15 cellular contexts compared by ENCODE assay signal in genomic region chr6:72755752-72756151, GRCh38.
DNase-seq lines count a peak whose midpoint lies in the region; ATAC-seq and TF ChIP-seq lines count a peak whose summit lies in the region.
"Had no signal": no experiment of that assay in that cellular context is flagged by ENCODE, and none has a peak within 500 bp of the region (broad histone marks: within the 10 kb centered on the region; RNA-seq: fewer than 3 reads in every experiment).

No MANE protein-coding gene starts in this region.

- H4K5ac ChIP-seq in H9 (ENCODE audit: insufficient read length, low read depth, low read length) = no peak overlapping the region

- H3K56ac ChIP-seq in H9 (ENCODE audit: insufficient read length, low read depth, low read length) = no peak overlapping the region

- no peak overlapping the region for H2BK12ac ChIP-seq in H9 (ENCODE audit: insufficient read length, low read depth, low read length)

- H3K23ac ChIP-seq in H9 (ENCODE audit: insufficient read length, low read depth, low read length) = no peak overlapping the region

- no peak for TF ChIP-seq CTCF in A673 (conservative IDR thresholded peaks at IDR 0.05; ENCODE audit: low read depth, low read length)
- TF ChIP-seq CTCF in H9 (conservative IDR thresholded peaks at IDR 0.05) = no peak
- TF ChIP-seq CTCF in brain microvascular endothelial cell (IDR thresholded peaks at IDR 0.05; ENCODE audit: low read depth, low read length, missing control alignments) = no peak

- no peak overlapping the region for H3K27ac Mint-ChIP-seq in H9
- no peak overlapping the region for H3K27ac Mint-ChIP-seq in activated CD4-positive, alpha-beta T cell treated with anti-CD3 and anti-CD28 coated beads for 36 hours

- no peak overlapping the region for H2BK5ac ChIP-seq in H9 (ENCODE audit: insufficient read length, low read length)

- in situ Hi-C loops in brain microvascular endothelial cell (cut with HindIII; ENCODE audit: low pct_ligation_motif_present, low sequenced_read_pairs) = no loop called here

- no peak overlapping the region for H3K18ac ChIP-seq in H9 (ENCODE audit: insufficient read length, low read depth, low read length)

- H2BK20ac ChIP-seq in H9 (ENCODE audit: low read depth, low read length, poor library complexity, severe bottlenecking) = no peak overlapping the region

- BruUV-seq in A673 (replicated peaks; lab: Mats Ljungman, UMichigan) = no TSS peak

- no peaks in the 10 kb centered on the region for H3K23me2 ChIP-seq in H9 (ENCODE audit: insufficient read length, low read depth, low read length, poor library complexity, severe bottlenecking)

- H2BK120ac ChIP-seq in H9 (ENCODE audit: low read depth, low read length, poor library complexity, severe bottlenecking) = no peak overlapping the region

- H3K27me3 ChIP-seq in A673 (replicated peaks; ENCODE audit: insufficient read depth, low read depth, low read length, poor library complexity) = no peaks in the 10 kb centered on the region
- no peaks in the 10 kb centered on the region for H3K27me3 ChIP-seq in H9 (ENCODE audit: insufficient read depth, low read length)
- H3K27me3 ChIP-seq in brain microvascular endothelial cell (replicated peaks) = no peaks in the 10 kb centered on the region
- H3K27me3 ChIP-seq: BLaER1 treated with 17β-estradiol and CSF1 and Interleukin-3, amounts not matched to agents 10 nM and 100 nM had no signal

- H3K36me3 Mint-ChIP-seq in H9 (ENCODE audit: insufficient read depth in 1 of 3, low read depth in 3 of 3) = 0 out of 7 replicates have a peak, but pooled peaks cover 0 to 2% (median 0%) of the 10 kb centered on the region in 3 experiments
- no peaks in the 10 kb centered on the region for H3K36me3 Mint-ChIP-seq in activated CD4-positive, alpha-beta T cell treated with anti-CD3 and anti-CD28 coated beads for 36 hours (ENCODE audit: low read depth)
- H3K36me3 Mint-ChIP-seq: CD4-positive, CD25-positive, alpha-beta regulatory T cell had no signal

- H3K79me2 ChIP-seq in H9 (ENCODE audit: insufficient read depth, low read length) = no peaks in the 10 kb centered on the region

- CTCF ChIA-PET in A673 (lab: Charles Lee) = no interaction called here
- CTCF ChIA-PET in activated CD4-positive, alpha-beta T cell treated with anti-CD3 and anti-CD28 coated beads for 36 hours (lab: Charles Lee) = interaction anchor here (0.6 kb wide), 1 partner anchor 374 kb away, joined by 3 read pairs; no protein-coding TSS in a partner anchor

- 0 out of 4 replicates have a peak, but pooled peaks cover 0 to 2% of the 10 kb centered on the region in 2 experiments for H3K4me1 Mint-ChIP-seq in H9
- H3K4me1 Mint-ChIP-seq in activated CD4-positive, alpha-beta T cell treated with anti-CD3 and anti-CD28 coated beads for 36 hours = peaks cover 3% of the 10 kb centered on the region

- H3K9me3 ChIP-seq in A673 (ENCODE audit: low read depth, low read length, poor library complexity, severe bottlenecking) = peaks cover 3% of the 10 kb centered on the region
- H3K9me3 ChIP-seq in H9 (ENCODE audit: control insufficient read depth, low read depth, low read length) = no peaks in the 10 kb centered on the region
- H3K9me3 ChIP-seq: HAP-1 had no signal

- 0 out of 5 replicates have a peak, but pooled peaks cover 0 to 2% of the 10 kb centered on the region in 2 experiments for H3K9me3 Mint-ChIP-seq in H9
- H3K9me3 Mint-ChIP-seq in activated CD4-positive, alpha-beta T cell treated with anti-CD3 and anti-CD28 coated beads for 36 hours (ENCODE audit: low read depth) = no peaks in the 10 kb centered on the region

- H3T11ph ChIP-seq in H9 (ENCODE audit: low read length) = no peak overlapping the region

- WGBS in H9 (ENCODE audit: extremely low coverage, insufficient read length, low lambda C conversion rate) = no CpG with 5 or more reads among the region's 2 CpGs

- H3K9ac ChIP-seq in H9 (ENCODE audit: extremely low read depth, insufficient read length, low read length) = no peak overlapping the region
- H3K9ac ChIP-seq: BLaER1 treated with 17β-estradiol and CSF1 and Interleukin-3, amounts not matched to agents 10 nM and 100 nM had no signal

- H2AK5ac ChIP-seq in H9 (ENCODE audit: insufficient read length, low read length) = no peak overlapping the region

- H4K20me1 ChIP-seq in H9 (ENCODE audit: control insufficient read depth, insufficient read depth, insufficient read length) = no peaks in the 10 kb centered on the region

- no peak overlapping the region for H3K4me2 ChIP-seq in H9 (ENCODE audit: insufficient read depth, insufficient read length, low read length)
- H3K4me2 ChIP-seq: BLaER1 treated with 17β-estradiol and CSF1 and Interleukin-3, amounts not matched to agents 10 nM and 100 nM had no signal

- H3K27ac ChIP-seq in A673 (ENCODE audit: low read depth, low read length, poor library complexity, severe bottlenecking) = no peak overlapping the region
- no peak overlapping the region for H3K27ac ChIP-seq in H9 (ENCODE audit: insufficient read length, low read depth, low read length)
- H3K27ac ChIP-seq in brain microvascular endothelial cell = no peak overlapping the region
- H3K27ac ChIP-seq: BLaER1 treated with 17β-estradiol and CSF1 and Interleukin-3, amounts not matched to agents 10 nM and 100 nM; HL-60 had no signal

- intact Hi-C loops in A673 (cut with micrococcal nuclease; ENCODE audit: unreplicated experiment) = no loop called here
- intact Hi-C loops in activated CD4-positive, alpha-beta T cell treated with anti-CD3 and anti-CD28 coated beads for 36 hours (cut with DNase I, micrococcal nuclease) = no loop called here

- H3K79me1 ChIP-seq in H9 (ENCODE audit: insufficient read depth, low read depth, low read length, poor library complexity, severe bottlenecking) = no peaks in the 10 kb centered on the region

- ATAC-seq in activated CD4-positive, alpha-beta T cell treated with anti-CD3 and anti-CD28 coated beads for 36 hours = no peak

- no peak overlapping the region for H4K8ac ChIP-seq in H9 (replicated peaks; ENCODE audit: insufficient read length, low read depth, low read length)

- no peak overlapping the region for H2AFZ ChIP-seq in H9 (ENCODE audit: low read length)

- no peak overlapping the region for H3K14ac ChIP-seq in H9 (ENCODE audit: insufficient read depth, low read length)

- H3K36me3 ChIP-seq in A673 (ENCODE audit: insufficient read depth, low read length, poor library complexity, severe bottlenecking) = no peaks in the 10 kb centered on the region
- H3K36me3 ChIP-seq in brain microvascular endothelial cell (replicated peaks) = no peaks in the 10 kb centered on the region
- H3K36me3 ChIP-seq: HAP-1 had no signal

- H3K4me1 ChIP-seq in A673 (ENCODE audit: insufficient read depth, low read length, poor library complexity, severe bottlenecking) (peaks cover 18% of the 10 kb centered on the region), H9 (ENCODE audit: insufficient read depth, low read length) (no peaks in the 10 kb centered on the region)
- H3K4me1 ChIP-seq: HAP-1 had no signal

- POLR2A ChIA-PET in A673 (lab: Charles Lee; ENCODE audit: low non-redundant PET) = no interaction called here
- POLR2A ChIA-PET in activated CD4-positive, alpha-beta T cell treated with anti-CD3 and anti-CD28 coated beads for 36 hours (lab: Charles Lee) = no interaction called here

- no peak overlapping the region for H4K91ac ChIP-seq in H9 (ENCODE audit: insufficient read length, low read depth, low read length)

- H3K4me3 Mint-ChIP-seq in H9 = no peak overlapping the region
- H3K4me3 Mint-ChIP-seq in activated CD4-positive, alpha-beta T cell treated with anti-CD3 and anti-CD28 coated beads for 36 hours = no peak overlapping the region
- H3K4me3 Mint-ChIP-seq: CD4-positive, CD25-positive, alpha-beta regulatory T cell had no signal

- no peaks in the 10 kb centered on the region for H3K27me3 Mint-ChIP-seq in H9 (ENCODE audit: low read depth)
- H3K27me3 Mint-ChIP-seq in activated CD4-positive, alpha-beta T cell treated with anti-CD3 and anti-CD28 coated beads for 36 hours = no peaks in the 10 kb centered on the region
- H3K27me3 Mint-ChIP-seq: CD4-positive, CD25-positive, alpha-beta regulatory T cell had no signal

- no peak overlapping the region for H3K4me3 ChIP-seq in A673 (ENCODE audit: low read depth, low read length, poor library complexity, severe bottlenecking)
- H3K4me3 ChIP-seq in brain microvascular endothelial cell (ENCODE audit: low read depth, low read length) = no peak overlapping the region
- H3K4me3 ChIP-seq: BLaER1 treated with 17β-estradiol and CSF1 and Interleukin-3, amounts not matched to agents 10 nM and 100 nM; HAP-1 had no signal

- DNase-seq in A673 (ENCODE audit: low spot score) (peak; percentile 63), H9 (peak; percentile 44), brain microvascular endothelial cell (peak; percentile 4), iPS-NIHi7 (ENCODE audit: extremely low spot score) (peak; percentile 23), NCI-H1105 (lab: John Stamatoyannopoulos, UW) (no peak), NCI-H524 treated with DMSO at 0.1 percent for 48 hours (lab: John Stamatoyannopoulos, UW) (no peak), NCI-H2196 treated with DMSO at 0.1 percent for 48 hours (lab: John Stamatoyannopoulos, UW; ENCODE audit: unreplicated experiment) (no peak)
- no peak for DNase-seq in activated CD4-positive, alpha-beta T cell treated with anti-CD3 and anti-CD28 coated beads for 36 hours
- DNase-seq: CD4-positive, CD25-positive, alpha-beta regulatory T cell; DMS53; GF-D8; GOT3 had no signal

- no peak overlapping the region for H3K4ac ChIP-seq in H9 (ENCODE audit: low read depth, low read length)

- H2BK15ac ChIP-seq in H9 (ENCODE audit: low read depth, low read length) = no peak overlapping the region

Comparison
In these comparisons a context has a peak if more than half of its experiments do, and no peak if none do; other contexts are left out.
1. DNase-seq: peak in A673 (single experiment), H9 (single experiment), brain microvascular endothelial cell (single experiment) and iPS-NIHi7 (single experiment); none in NCI-H1105 (single experiment), activated CD4-positive, alpha-beta T cell treated with anti-CD3 and anti-CD28 coated beads for 36 hours (single experiment), NCI-H524 treated with DMSO at 0.1 percent for 48 hours (single experiment) and NCI-H2196 treated with DMSO at 0.1 percent for 48 hours (single experiment).